Comparison of ENCODE assay signal across 35 cellular contexts in the genomic region with DNA sequence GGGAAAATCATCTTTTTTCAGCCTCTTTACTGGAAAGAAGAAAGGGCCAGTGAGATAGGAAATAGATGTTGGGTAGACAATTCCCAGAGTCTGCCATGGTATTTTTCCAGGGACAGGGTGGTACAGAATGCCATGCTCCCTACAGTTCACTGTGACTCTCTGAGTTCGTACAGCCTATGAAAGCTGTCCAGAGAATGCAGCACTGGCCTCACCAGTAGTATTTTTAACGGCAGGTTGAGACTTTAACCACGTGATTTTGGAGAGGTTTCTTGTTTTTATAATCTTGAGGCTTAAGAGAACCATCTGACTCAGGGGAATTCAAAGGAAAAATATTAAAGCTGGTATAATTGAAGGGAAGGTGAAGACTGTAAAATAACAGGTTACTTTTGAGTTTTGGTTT.
"Had no signal": no experiment of that assay in that cellular context is flagged by ENCODE, and none has a peak within 500 bp of the region (broad histone marks: within the 10 kb centered on the region; RNA-seq: fewer than 3 reads in every experiment).

No MANE protein-coding gene starts in this region.

- ATAC-seq: activated CD4-positive, alpha-beta T cell treated with anti-CD3 and anti-CD28 coated beads for 36 hours; activated CD4-positive, CD25-positive, alpha-beta regulatory T cell treated with anti-CD3 and anti-CD28 coated beads, Interleukin-2, amount 50 U/mL, for 24 hours; activated CD8-positive, alpha-beta memory T cell treated with anti-CD3 and anti-CD28 coated beads, Interleukin-2, amount 10 ng/mL, durations not matched to agents 7 days and 5 days; activated CD8-positive, alpha-beta T cell treated with anti-CD3 and anti-CD28 coated beads, Interleukin-2, amount 10 ng/mL, durations not matched to agents 7 days and 5 days; body of pancreas; WTC11 had no signal

- H3K4me1 Mint-ChIP-seq: activated CD4-positive, alpha-beta memory T cell treated with anti-CD3 and anti-CD28 coated beads, Interleukin-2, amount 10 ng/mL, durations not matched to agents 7 days and 5 days; activated CD4-positive, alpha-beta T cell treated with anti-CD3 and anti-CD28 coated beads, Interleukin-2, amount 10 ng/mL, durations not matched to agents 7 days and 5 days; activated CD8-positive, alpha-beta memory T cell treated with anti-CD3 and anti-CD28 coated beads, Interleukin-2, amount 10 ng/mL, durations not matched to agents 7 days and 5 days had no signal

- H3K36me3 ChIP-seq: adrenal gland, brain microvascular endothelial cell, breast epithelium, WERI-Rb-1 had no signal

- H3K27ac ChIP-seq: adrenal gland, body of pancreas, brain microvascular endothelial cell, breast epithelium, WERI-Rb-1 had no signal

- H3K36me3 Mint-ChIP-seq: activated CD8-positive, alpha-beta memory T cell treated with anti-CD3 and anti-CD28 coated beads, Interleukin-2, amount 10 ng/mL, durations not matched to agents 7 days and 5 days; activated naive CD4-positive, alpha-beta T cell treated with anti-CD3 and anti-CD28 coated beads, Interleukin-2, amount 50 U/mL, for 72 hours; activated naive CD8-positive, alpha-beta T cell treated with anti-CD3 and anti-CD28 coated beads for 36 hours; WTC11 had no signal

- H3K9me3 Mint-ChIP-seq: activated CD4-positive, alpha-beta memory T cell treated with anti-CD3 and anti-CD28 coated beads, Interleukin-2, amount 10 ng/mL, durations not matched to agents 7 days and 5 days; activated CD4-positive, alpha-beta T cell treated with anti-CD3 and anti-CD28 coated beads, Interleukin-2, amount 10 ng/mL, durations not matched to agents 7 days and 5 days; activated naive CD4-positive, alpha-beta T cell treated with anti-CD3 and anti-CD28 coated beads, Interleukin-2, amount 50 U/mL, for 72 hours; activated naive CD8-positive, alpha-beta T cell treated with anti-CD3 and anti-CD28 coated beads for 36 hours; activated T-cell treated with anti-CD3 and anti-CD28 coated beads, Interleukin-2, amount 50 U/mL, for 24 hours; activated T-helper 2 cell treated with anti-CD3 and anti-CD28 coated beads, Interferon-gamma antibody, Interleukin-2, Interleukin-4, amounts not matched to agents 10 μg/mL and 5 μg/mL and 100 μg/mL, durations not matched to agents 14 hours and 24 hours and 36 hours; T-helper 1 cell treated with Interleukin-12 subunit alpha and Interleukin-12 subunit beta and Interleukin-4 antibody, amounts not matched to agents 30 μg/mL and 1 μg/mL, for 36 hours; T-helper 2 cell treated with Interferon-gamma antibody and Interleukin-4, amounts not matched to agents 5 μg/mL and 100 μg/mL, for 36 hours; WTC11 had no signal

- H3K9me3 ChIP-seq: adrenal gland, body of pancreas, breast epithelium had no signal

- H3K27ac Mint-ChIP-seq: activated CD4-positive, alpha-beta memory T cell treated with anti-CD3 and anti-CD28 coated beads, Interleukin-2, amount 10 ng/mL, durations not matched to agents 7 days and 5 days; activated CD4-positive, alpha-beta T cell treated with anti-CD3 and anti-CD28 coated beads for 36 hours; activated CD4-positive, alpha-beta T cell treated with anti-CD3 and anti-CD28 coated beads, Interleukin-2, amount 10 ng/mL, durations not matched to agents 7 days and 5 days; activated CD8-positive, alpha-beta memory T cell treated with anti-CD3 and anti-CD28 coated beads, Interleukin-2, amount 10 ng/mL, durations not matched to agents 7 days and 5 days; activated CD8-positive, alpha-beta T cell treated with anti-CD3 and anti-CD28 coated beads, Interleukin-2, amount 10 ng/mL, durations not matched to agents 7 days and 5 days; activated naive CD4-positive, alpha-beta T cell treated with anti-CD3 and anti-CD28 coated beads, Interleukin-2, amount 50 U/mL, for 72 hours; activated naive CD8-positive, alpha-beta T cell treated with anti-CD3 and anti-CD28 coated beads for 36 hours; activated T-cell treated with anti-CD3 and anti-CD28 coated beads, Interleukin-2, amount 50 U/mL, for 24 hours; activated T-helper 2 cell treated with anti-CD3 and anti-CD28 coated beads, Interferon-gamma antibody, Interleukin-2, Interleukin-4, amounts not matched to agents 10 μg/mL and 5 μg/mL and 100 μg/mL, durations not matched to agents 14 hours and 24 hours and 36 hours; T-helper 1 cell treated with Interleukin-12 subunit alpha and Interleukin-12 subunit beta and Interleukin-4 antibody, amounts not matched to agents 30 μg/mL and 1 μg/mL, for 36 hours; T-helper 2 cell treated with Interferon-gamma antibody and Interleukin-4, amounts not matched to agents 5 μg/mL and 100 μg/mL, for 36 hours; WTC11 had no signal

- H3K4me1 ChIP-seq: adrenal gland, body of pancreas, breast epithelium had no signal

- DNase-seq: activated CD4-positive, alpha-beta memory T cell treated with anti-CD3 and anti-CD28 coated beads, Interleukin-2, amount 10 ng/mL, durations not matched to agents 7 days and 5 days; activated CD4-positive, alpha-beta T cell treated with anti-CD3 and anti-CD28 coated beads for 1 hour; activated CD4-positive, alpha-beta T cell treated with anti-CD3 and anti-CD28 coated beads for 36 hours; activated CD4-positive, alpha-beta T cell treated with anti-CD3 and anti-CD28 coated beads for 48 hours; activated CD4-positive, alpha-beta T cell treated with anti-CD3 and anti-CD28 coated beads, Interleukin-2, amount 10 ng/mL, durations not matched to agents 7 days and 5 days; activated CD4-positive, alpha-beta T cell treated with anti-CD3 and anti-CD28 coated beads, Interleukin-2, amount 50 U/mL, for 48 hours; activated CD4-positive, CD25-positive, alpha-beta regulatory T cell; activated CD8-positive, alpha-beta memory T cell treated with anti-CD3 and anti-CD28 coated beads for 24 hours; activated CD8-positive, alpha-beta memory T cell treated with anti-CD3 and anti-CD28 coated beads, Interleukin-2, amount 10 ng/mL, durations not matched to agents 7 days and 5 days; activated CD8-positive, alpha-beta memory T cell treated with anti-CD3 and anti-CD28 coated beads, Interleukin-2, amount 50 U/mL, for 48 hours; activated CD8-positive, alpha-beta T cell treated with anti-CD3 and anti-CD28 coated beads, Interleukin-2, amount 10 ng/mL, durations not matched to agents 7 days and 5 days; activated effector memory CD4-positive, alpha-beta T cell treated with Interleukin-2 at 50 U/mL for 16 hours; activated gamma-delta T cell; activated naive CD4-positive, alpha-beta T cell treated with anti-CD3 and anti-CD28 coated beads, Interleukin-2, amount 50 U/mL, for 16 hours; activated naive CD4-positive, alpha-beta T cell treated with Interleukin-2 at 50 U/mL for 16 hours; activated naive CD8-positive, alpha-beta T cell treated with anti-CD3 and anti-CD28 coated beads for 36 hours; activated T-cell treated with anti-CD3 and anti-CD28 coated beads, Interleukin-2, amount 50 U/mL, for 24 hours; activated T-cell treated with anti-CD3 and anti-CD28 coated beads, Interleukin-2, amount 50 U/mL, for 48 hours; adrenal gland; amniotic stem cell; aorta; body of pancreas; brain microvascular endothelial cell; central memory CD4-positive, alpha-beta T cell; T-helper 1 cell; T-helper 2 cell; T-helper 9 cell; WERI-Rb-1 had no signal

- H3K27me3 Mint-ChIP-seq: activated CD4-positive, alpha-beta memory T cell treated with anti-CD3 and anti-CD28 coated beads, Interleukin-2, amount 10 ng/mL, durations not matched to agents 7 days and 5 days; activated CD4-positive, alpha-beta T cell treated with anti-CD3 and anti-CD28 coated beads, Interleukin-2, amount 10 ng/mL, durations not matched to agents 7 days and 5 days; activated T-cell treated with anti-CD3 and anti-CD28 coated beads, Interleukin-2, amount 50 U/mL, for 24 hours had no signal

- H3K4me3 Mint-ChIP-seq: activated CD4-positive, alpha-beta memory T cell treated with anti-CD3 and anti-CD28 coated beads, Interleukin-2, amount 10 ng/mL, durations not matched to agents 7 days and 5 days; activated CD4-positive, alpha-beta T cell treated with anti-CD3 and anti-CD28 coated beads for 36 hours; activated CD4-positive, alpha-beta T cell treated with anti-CD3 and anti-CD28 coated beads, Interleukin-2, amount 10 ng/mL, durations not matched to agents 7 days and 5 days; activated CD8-positive, alpha-beta memory T cell treated with anti-CD3 and anti-CD28 coated beads, Interleukin-2, amount 10 ng/mL, durations not matched to agents 7 days and 5 days; activated CD8-positive, alpha-beta T cell treated with anti-CD3 and anti-CD28 coated beads, Interleukin-2, amount 10 ng/mL, durations not matched to agents 7 days and 5 days; activated naive CD8-positive, alpha-beta T cell treated with anti-CD3 and anti-CD28 coated beads for 36 hours; activated T-cell treated with anti-CD3 and anti-CD28 coated beads, Interleukin-2, amount 50 U/mL, for 24 hours; T-helper 1 cell treated with Interleukin-12 subunit alpha and Interleukin-12 subunit beta and Interleukin-4 antibody, amounts not matched to agents 30 μg/mL and 1 μg/mL, for 36 hours; T-helper 2 cell treated with Interferon-gamma antibody and Interleukin-4, amounts not matched to agents 5 μg/mL and 100 μg/mL, for 36 hours; WTC11 had no signal

- H3K27me3 ChIP-seq: adrenal gland, body of pancreas, brain microvascular endothelial cell, breast epithelium had no signal

- H3K4me3 ChIP-seq: adrenal gland, body of pancreas, breast epithelium had no signal
